Comparison of ENCODE assay signal across 8 cellular contexts in genomic region chr20:62405108-62405980, GRCh38. TPM values are rescaled to one million over a fixed set of nuclear protein-coding genes. Genes with fewer than 3 reads are reported as not detected.
A peak's percentile ranks its signal among the peaks of the same experiment; 100 is the strongest.
DNase-seq lines count a peak whose midpoint lies in the region; ATAC-seq and TF ChIP-seq lines count a peak whose summit lies in the region.

No MANE protein-coding gene starts in this region.

- H3K4me1 ChIP-seq in RWPE2 (ENCODE audit: insufficient read depth, poor library complexity, severe bottlenecking) = no peaks in the 10 kb centered on the region
- peaks cover 4% of the 10 kb centered on the region for H3K4me1 ChIP-seq in endodermal cell (ENCODE audit: control insufficient read depth, insufficient read depth, low read length)

- POLR2A ChIA-PET in GM10248 (lab: Yijun Ruan, JAX) = interaction anchor here (0.6 kb wide), 1 partner anchor 238 kb away, joined by 3 read pairs; no protein-coding TSS in a partner anchor

- peak overlapping the region; percentile 63 for H3K27ac Mint-ChIP-seq in activated CD8-positive, alpha-beta memory T cell treated with anti-CD3 and anti-CD28 coated beads, Interleukin-2, amount 10 ng/mL, durations not matched to agents 7 days and 5 days
- H3K27ac Mint-ChIP-seq in endodermal cell = no peak overlapping the region
- peak overlapping the region; percentile 26 to 48 for H3K27ac Mint-ChIP-seq in natural killer cell treated with Interleukin-12 subunit alpha and Interleukin-12 subunit beta and Interleukin-15 and Interleukin-18, amount 100 ng/mL, for 72 hours

- peaks cover 4% of the 10 kb centered on the region for H3K36me3 Mint-ChIP-seq in activated CD8-positive, alpha-beta memory T cell treated with anti-CD3 and anti-CD28 coated beads, Interleukin-2, amount 10 ng/mL, durations not matched to agents 7 days and 5 days
- peaks cover 7% of the 10 kb centered on the region for H3K36me3 Mint-ChIP-seq in endodermal cell (ENCODE audit: low read depth)
- no peaks in the 10 kb centered on the region for H3K36me3 Mint-ChIP-seq in natural killer cell treated with Interleukin-12 subunit alpha and Interleukin-12 subunit beta and Interleukin-15 and Interleukin-18, amount 100 ng/mL, for 72 hours

- peaks cover 27% of the 10 kb centered on the region for H3K4me1 Mint-ChIP-seq in activated CD8-positive, alpha-beta memory T cell treated with anti-CD3 and anti-CD28 coated beads, Interleukin-2, amount 10 ng/mL, durations not matched to agents 7 days and 5 days
- H3K4me1 Mint-ChIP-seq in endodermal cell = peaks cover 6% of the 10 kb centered on the region
- peaks cover 14 to 16% of the 10 kb centered on the region in 2 donors for H3K4me1 Mint-ChIP-seq in natural killer cell treated with Interleukin-12 subunit alpha and Interleukin-12 subunit beta and Interleukin-15 and Interleukin-18, amount 100 ng/mL, for 72 hours (ENCODE audit: low read depth in 2 of 2)

- CTCF ChIA-PET in activated CD8-positive, alpha-beta memory T cell treated with anti-CD3 and anti-CD28 coated beads, Interleukin-2, amount 10 ng/mL, durations not matched to agents 7 days and 5 days (lab: Charles Lee) = interaction anchor here (1.0 kb wide), 1 partner anchor 22 kb away, joined by 3 read pairs; no protein-coding TSS in a partner anchor
- CTCF ChIA-PET in GM10248 (lab: Yijun Ruan, JAX) = interaction anchor here (0.6 to 1.9 kb wide), 2 partner anchors 17 to 23 kb away, joined by 4 read pairs; no protein-coding TSS in a partner anchor

- H3K27me3 ChIP-seq in RWPE2 (ENCODE audit: insufficient read depth, poor library complexity, severe bottlenecking) = no peaks in the 10 kb centered on the region
- H3K27me3 ChIP-seq in endodermal cell (ENCODE audit: control insufficient read depth, insufficient read depth, low read length, poor library complexity, severe bottlenecking) = peaks cover 6% of the 10 kb centered on the region

- no peak overlapping the region for H3K9ac ChIP-seq in endodermal cell (ENCODE audit: extremely low read depth, low read length, poor library complexity, severe bottlenecking)

- H3K27me3 Mint-ChIP-seq in activated CD8-positive, alpha-beta memory T cell treated with anti-CD3 and anti-CD28 coated beads, Interleukin-2, amount 10 ng/mL, durations not matched to agents 7 days and 5 days = peaks cover 4% of the 10 kb centered on the region
- peaks cover 14% of the 10 kb centered on the region for H3K27me3 Mint-ChIP-seq in endodermal cell (ENCODE audit: insufficient read depth)
- H3K27me3 Mint-ChIP-seq in natural killer cell treated with Interleukin-12 subunit alpha and Interleukin-12 subunit beta and Interleukin-15 and Interleukin-18, amount 100 ng/mL, for 72 hours = no peaks in the 10 kb centered on the region

- no peak for DNase-seq in activated CD8-positive, alpha-beta memory T cell treated with anti-CD3 and anti-CD28 coated beads, Interleukin-2, amount 10 ng/mL, durations not matched to agents 7 days and 5 days
- DNase-seq in activated CD8-positive, alpha-beta memory T cell treated with anti-CD3 and anti-CD28 coated beads, Interleukin-2, amount 50 U/mL, for 4 hours = no peak
- DNase-seq in RWPE2 (ENCODE audit: low spot score) (peak; percentile 88), endodermal cell (peak; percentile 83), NCI-H526 treated with DMSO at 0.1 percent for 48 hours (lab: John Stamatoyannopoulos, UW) (no peak), GM10248 (ENCODE audit: extremely low spot score) (no peak), SW480 (ENCODE audit: low spot score) (no peak)
- DNase-seq in natural killer cell treated with Interleukin-12 subunit alpha and Interleukin-12 subunit beta and Interleukin-15 and Interleukin-18, amount 100 ng/mL, for 72 hours (ENCODE audit: low spot score) = no peak

- TF ChIP-seq CTCF in RWPE2 (IDR thresholded peaks at IDR 0.05; ENCODE audit: poor library complexity, severe bottlenecking) (peak; percentile 96), endodermal cell (conservative IDR thresholded peaks at IDR 0.05) (peak; percentile 74), GM10248 (IDR thresholded peaks at IDR 0.05; ENCODE audit: control extremely low read depth, extremely low read depth, low read depth, missing control alignments) (no peak)

- H3K4me3 Mint-ChIP-seq in activated CD8-positive, alpha-beta memory T cell treated with anti-CD3 and anti-CD28 coated beads, Interleukin-2, amount 10 ng/mL, durations not matched to agents 7 days and 5 days = peak overlapping the region; percentile 71
- peak overlapping the region; percentile 66 for H3K4me3 Mint-ChIP-seq in endodermal cell
- H3K4me3 Mint-ChIP-seq in natural killer cell treated with Interleukin-12 subunit alpha and Interleukin-12 subunit beta and Interleukin-15 and Interleukin-18, amount 100 ng/mL, for 72 hours = peak overlapping the region; percentile 79

- WGBS in endodermal cell (ENCODE audit: insufficient coverage in 1 of 2, insufficient read length in 1 of 2), 2 experiments = 85 to 93% methylated on average over 13 to 23 of the region's 23 CpGs

- no peak overlapping the region for H3K27ac ChIP-seq in RWPE2 (ENCODE audit: poor library complexity, severe bottlenecking)
- no peak overlapping the region for H3K27ac ChIP-seq in endodermal cell (ENCODE audit: low read depth, low read length)

- ATAC-seq in activated CD8-positive, alpha-beta memory T cell treated with anti-CD3 and anti-CD28 coated beads, Interleukin-2, amount 10 ng/mL, durations not matched to agents 7 days and 5 days = no peak
- peak; percentile 22 for ATAC-seq in RWPE2 (ENCODE audit: low read depth)
- ATAC-seq in natural killer cell treated with Interleukin-12 subunit alpha and Interleukin-12 subunit beta and Interleukin-15 and Interleukin-18, amount 100 ng/mL, for 72 hours = no peak

- H3K4me3 ChIP-seq in RWPE2 (ENCODE audit: severe bottlenecking) (no peak overlapping the region), endodermal cell (ENCODE audit: low read length) (no peak overlapping the region)

- H3K9me3 Mint-ChIP-seq in activated CD8-positive, alpha-beta memory T cell treated with anti-CD3 and anti-CD28 coated beads, Interleukin-2, amount 10 ng/mL, durations not matched to agents 7 days and 5 days (ENCODE audit: low read depth) = no peaks in the 10 kb centered on the region
- no peaks in the 10 kb centered on the region for H3K9me3 Mint-ChIP-seq in endodermal cell
- H3K9me3 Mint-ChIP-seq in natural killer cell treated with Interleukin-12 subunit alpha and Interleukin-12 subunit beta and Interleukin-15 and Interleukin-18, amount 100 ng/mL, for 72 hours = no peaks in the 10 kb centered on the region

- H3K36me3 ChIP-seq in RWPE2 (ENCODE audit: low read depth) (no peaks in the 10 kb centered on the region), endodermal cell (ENCODE audit: control insufficient read depth, insufficient read depth, low read length) (no peaks in the 10 kb centered on the region)

- H3K9me3 ChIP-seq in RWPE2 (ENCODE audit: severe bottlenecking) (no peaks in the 10 kb centered on the region), endodermal cell (ENCODE audit: control insufficient read depth, low read length) (no peaks in the 10 kb centered on the region)

RNA-seq across cellular contexts. Expression of gene CABLES2, which starts 1.7 kb away (rescaled TPM):
- total RNA-seq in activated CD8-positive, alpha-beta memory T cell treated with anti-CD3 and anti-CD28 coated beads, Interleukin-2, amount 10 ng/mL, durations not matched to agents 7 days and 5 days = 10 to 100 TPM; 15.6 to 16.5 TPM
- 10 to 100 TPM; 10.4 to 15.6 TPM for total RNA-seq in endodermal cell
- 13.5 TPM for polyA plus RNA-seq in endodermal cell (2013, experiment 1 of 2)
- 13.0 TPM for polyA plus RNA-seq in endodermal cell (2013, experiment 2 of 2)
- total RNA-seq in natural killer cell treated with Interleukin-12 subunit alpha and Interleukin-12 subunit beta and Interleukin-15 and Interleukin-18, amount 100 ng/mL, for 72 hours = 1 to 10 TPM; 9.4 to 9.5 TPM

RNA-seq across cellular contexts. Expression of gene RPS21, which starts 18.4 kb away (rescaled TPM):
- total RNA-seq in activated CD8-positive, alpha-beta memory T cell treated with anti-CD3 and anti-CD28 coated beads, Interleukin-2, amount 10 ng/mL, durations not matched to agents 7 days and 5 days = 1,000 to 10,000 TPM; 1,634 to 1,703 TPM
- total RNA-seq in endodermal cell = 1,000 to 10,000 TPM; 1,288 to 1,382 TPM
- polyA plus RNA-seq in endodermal cell (2013, experiment 1 of 2) = 1,213 TPM
- polyA plus RNA-seq in endodermal cell (2013, experiment 2 of 2) = 1,212 TPM
- 1,000 to 10,000 TPM; 1,109 to 1,318 TPM for total RNA-seq in natural killer cell treated with Interleukin-12 subunit alpha and Interleukin-12 subunit beta and Interleukin-15 and Interleukin-18, amount 100 ng/mL, for 72 hours

RNA-seq across cellular contexts. Expression of gene RBBP8NL, which starts 22.0 kb away (rescaled TPM):
- total RNA-seq in activated CD8-positive, alpha-beta memory T cell treated with anti-CD3 and anti-CD28 coated beads, Interleukin-2, amount 10 ng/mL, durations not matched to agents 7 days and 5 days = not detected
- total RNA-seq in endodermal cell = under 1 TPM in 1 of 2 donors, not detected in 1; 0.40 TPM
- 0.07 TPM for polyA plus RNA-seq in endodermal cell (2013, experiment 1 of 2)
- 0.25 TPM for polyA plus RNA-seq in endodermal cell (2013, experiment 2 of 2)
- total RNA-seq in natural killer cell treated with Interleukin-12 subunit alpha and Interleukin-12 subunit beta and Interleukin-15 and Interleukin-18, amount 100 ng/mL, for 72 hours = not detected

RNA-seq across cellular contexts. Expression of gene LAMA5, which starts 38.2 kb away (rescaled TPM):
- 1 to 10 TPM in 1 of 2 experiments, under 1 TPM in 1; 0.99 to 1.9 TPM for total RNA-seq in activated CD8-positive, alpha-beta memory T cell treated with anti-CD3 and anti-CD28 coated beads, Interleukin-2, amount 10 ng/mL, durations not matched to agents 7 days and 5 days
- 100 to 1,000 TPM; 315 to 369 TPM for total RNA-seq in endodermal cell
- polyA plus RNA-seq in endodermal cell (2013, experiment 1 of 2) = 95.9 TPM
- 89.1 TPM for polyA plus RNA-seq in endodermal cell (2013, experiment 2 of 2)
- total RNA-seq in natural killer cell treated with Interleukin-12 subunit alpha and Interleukin-12 subunit beta and Interleukin-15 and Interleukin-18, amount 100 ng/mL, for 72 hours = 1 to 10 TPM; 1.5 to 1.9 TPM

Comparison
In these comparisons a context has a peak if more than half of its experiments do, and no peak if none do; other contexts are left out.
1. DNase-seq: peak in RWPE2 (single experiment) and endodermal cell (single experiment); none in activated CD8-positive, alpha-beta memory T cell treated with anti-CD3 and anti-CD28 coated beads, Interleukin-2, amount 10 ng/mL, durations not matched to agents 7 days and 5 days (single experiment), activated CD8-positive, alpha-beta memory T cell treated with anti-CD3 and anti-CD28 coated beads, Interleukin-2, amount 50 U/mL, for 4 hours (single experiment), natural killer cell treated with Interleukin-12 subunit alpha and Interleukin-12 subunit beta and Interleukin-15 and Interleukin-18, amount 100 ng/mL, for 72 hours (single experiment), NCI-H526 treated with DMSO at 0.1 percent for 48 hours (single experiment), GM10248 (single experiment) and SW480 (single experiment).
2. Peak in every context shown above with its lines, with median percentiles within 50 percentile points of each other: H3K4me3 Mint-ChIP-seq.